Comparison of ENCODE assay signal across 24 cellular contexts in genomic region chr6:14337157-14337556, GRCh38.
DNase-seq lines count a peak whose midpoint lies in the region; ATAC-seq, FAIRE-seq and TF ChIP-seq lines count a peak whose summit lies in the region.
"Had no signal": no experiment of that assay in that cellular context is flagged by ENCODE, and none has a peak within 500 bp of the region (broad histone marks: within the 10 kb centered on the region; RNA-seq: fewer than 3 reads in every experiment).

No MANE protein-coding gene starts in this region.

- no peaks in the 10 kb centered on the region for H4K20me1 ChIP-seq in GM23338 (replicated peaks; ENCODE audit: insufficient read depth)
- no peaks in the 10 kb centered on the region for H4K20me1 ChIP-seq in K562 (replicated peaks; ENCODE audit: control insufficient read depth, insufficient read depth, low read length)
- H4K20me1 ChIP-seq in neural progenitor cell (ENCODE audit: low read depth) = no peaks in the 10 kb centered on the region

- H3K9me3 ChIP-seq in K562 (replicated peaks; ENCODE audit: control insufficient read depth, insufficient read depth, low read depth, low read length) (no peaks in the 10 kb centered on the region), neural progenitor cell (ENCODE audit: low read depth) (no peaks in the 10 kb centered on the region)
- H3K9me3 ChIP-seq: Peyer's patch, sigmoid colon, SJSA1, transverse colon had no signal

- H3K27me3 Mint-ChIP-seq in GM23338 (ENCODE audit: insufficient read depth, low read depth, poor library complexity) (peaks cover 2% of the 10 kb centered on the region), neural progenitor cell (ENCODE audit: insufficient read depth, low read depth) (peaks cover 4% of the 10 kb centered on the region), type B pancreatic cell (no peaks in the 10 kb centered on the region)
- H3K27me3 Mint-ChIP-seq: activated CD4-positive, alpha-beta T cell treated with anti-CD3 and anti-CD28 coated beads, Interleukin-2, amount 10 ng/mL, durations not matched to agents 7 days and 5 days had no signal

- H3K9me3 Mint-ChIP-seq in GM23338 = no peaks in the 10 kb centered on the region
- no peaks in the 10 kb centered on the region for H3K9me3 Mint-ChIP-seq in neural progenitor cell
- no peaks in the 10 kb centered on the region for H3K9me3 Mint-ChIP-seq in type B pancreatic cell
- H3K9me3 Mint-ChIP-seq: endodermal cell had no signal

- H3K27me3 ChIP-seq in GM23338 (ENCODE audit: insufficient read depth) (no peaks in the 10 kb centered on the region), K562 (ENCODE audit: control insufficient read depth in 2 of 2, insufficient read depth in 2 of 2, low read length in 2 of 2) (peaks cover 4 to 11% of the 10 kb centered on the region in 2 experiments; a peak in 3 of 5 replicates), neural progenitor cell (no peaks in the 10 kb centered on the region)
- H3K27me3 ChIP-seq: cardiac muscle cell, Peyer's patch, sigmoid colon, SJSA1, transverse colon had no signal

- no peak overlapping the region for H3K4me2 ChIP-seq in GM23338
- no peak overlapping the region for H3K4me2 ChIP-seq in K562 (ENCODE audit: insufficient read depth, low read length)
- no peak overlapping the region for H3K4me2 ChIP-seq in neural progenitor cell

- H3K79me2 ChIP-seq in GM23338 (replicated peaks; ENCODE audit: insufficient read depth) (no peaks in the 10 kb centered on the region), K562 (ENCODE audit: control insufficient read depth, insufficient read depth, low read length) (no peaks in the 10 kb centered on the region), neural progenitor cell (ENCODE audit: low read depth) (no peaks in the 10 kb centered on the region)

- H3K27ac Mint-ChIP-seq in GM23338 = no peak overlapping the region
- no peak overlapping the region for H3K27ac Mint-ChIP-seq in neural progenitor cell
- no peak overlapping the region for H3K27ac Mint-ChIP-seq in type B pancreatic cell
- H3K27ac Mint-ChIP-seq: activated CD4-positive, alpha-beta T cell treated with anti-CD3 and anti-CD28 coated beads, Interleukin-2, amount 10 ng/mL, durations not matched to agents 7 days and 5 days; activated CD8-positive, alpha-beta memory T cell treated with anti-CD3 and anti-CD28 coated beads, Interleukin-2, amount 10 ng/mL, durations not matched to agents 7 days and 5 days; activated naive CD4-positive, alpha-beta T cell treated with anti-CD3 and anti-CD28 coated beads for 36 hours; CD4-positive, alpha-beta memory T cell; endodermal cell had no signal

- in situ Hi-C loops in K562 (cut with MboI) = no loop called here
- in situ Hi-C loops in GM13977 (cut with MboI; ENCODE audit: low pct_unique_long_range_greater_than_20kb, low sequenced_read_pairs, unreplicated experiment) = no loop called here

- H3K9me2 ChIP-seq in GM23338 (ENCODE audit: insufficient read depth) = peaks cover 12% of the 10 kb centered on the region

- ATAC-seq in GM23338 = no peak
- ATAC-seq in K562 = no peak
- ATAC-seq in HG02610 (IDR thresholded peaks at IDR 0.05; ENCODE audit: unreplicated experiment) = no peak
- ATAC-seq: activated CD8-positive, alpha-beta memory T cell treated with anti-CD3 and anti-CD28 coated beads, Interleukin-2, amount 10 ng/mL, durations not matched to agents 7 days and 5 days had no signal

- FAIRE-seq in K562 (lab: Jason Lieb, UNC) = no peak

- H3K4me3 ChIP-seq in GM23338 (no peak overlapping the region), K562 (no peak overlapping the region), neural progenitor cell (no peak overlapping the region)
- H3K4me3 ChIP-seq: cardiac muscle cell, lung, Peyer's patch, sigmoid colon, SJSA1, transverse colon had no signal

- no peaks in the 10 kb centered on the region for H3K9me1 ChIP-seq in K562 (ENCODE audit: control insufficient read depth, insufficient read depth, low read length)

- POLR2A ChIA-PET in K562 (lab: Yijun Ruan, JAX) = interaction anchor here (0.8 to 1.5 kb wide), 4 partner anchors 9 to 137 kb away, joined by 3 to 6 read pairs (median 4); no protein-coding TSS in a partner anchor

- TF ChIP-seq POLR2A in K562 (conservative IDR thresholded peaks at IDR 0.05) = no peak

- intact Hi-C loops in K562 (cut with micrococcal nuclease) = no loop called here

- WGBS in K562 (ENCODE audit: insufficient coverage, low coverage, missing lambda C conversion rate) = 54% methylated on average over 4 of the region's 4 CpGs

- TF ChIP-seq CTCF in GM23338 (conservative IDR thresholded peaks at IDR 0.05; ENCODE audit: low read depth in 2 of 2) (no peak), K562 (IDR thresholded peaks at IDR 0.05 in 2 of 3, conservative IDR thresholded peaks at IDR 0.05 in 1 of 3; ENCODE audit: insufficient read depth in 2 of 3, low read depth in 1 of 3, low read length in 3 of 3) (no peak), neural progenitor cell (IDR thresholded peaks at IDR 0.05) (no peak), GM13977 (IDR thresholded peaks at IDR 0.05; ENCODE audit: extremely low read depth, insufficient read depth, missing control alignments) (no peak), type B pancreatic cell (conservative IDR thresholded peaks at IDR 0.05) (no peak)

- H3K4me1 ChIP-seq in GM23338 (ENCODE audit: insufficient read depth) (peaks cover 8% of the 10 kb centered on the region), K562 (replicated peaks in 1 of 2; ENCODE audit: control insufficient read depth in 2 of 2, insufficient read depth in 2 of 2, low read length in 2 of 2) (no peaks in the 10 kb centered on the region), neural progenitor cell (no peaks in the 10 kb centered on the region)
- H3K4me1 ChIP-seq: Peyer's patch, SJSA1 had no signal

- H3K4me1 Mint-ChIP-seq in GM23338 = peaks cover 15% of the 10 kb centered on the region
- H3K4me1 Mint-ChIP-seq in neural progenitor cell = no peaks in the 10 kb centered on the region
- no peaks in the 10 kb centered on the region for H3K4me1 Mint-ChIP-seq in type B pancreatic cell (ENCODE audit: unreplicated experiment)
- H3K4me1 Mint-ChIP-seq: activated CD4-positive, alpha-beta T cell treated with anti-CD3 and anti-CD28 coated beads, Interleukin-2, amount 10 ng/mL, durations not matched to agents 7 days and 5 days; activated CD8-positive, alpha-beta memory T cell treated with anti-CD3 and anti-CD28 coated beads, Interleukin-2, amount 10 ng/mL, durations not matched to agents 7 days and 5 days; CD4-positive, alpha-beta memory T cell had no signal

- H3F3A ChIP-seq in GM23338 (replicated peaks; ENCODE audit: low read depth) = no peaks in the 10 kb centered on the region
- H3F3A ChIP-seq in neural progenitor cell (ENCODE audit: low read depth) = no peaks in the 10 kb centered on the region

- no peak for TF ChIP-seq RAD21 in K562 (CRISPR knock-in tag; conservative IDR thresholded peaks at IDR 0.05 in 1 of 2, IDR thresholded peaks at IDR 0.05 in 1 of 2)

- TF ChIP-seq EP300 in K562 (IDR thresholded peaks at IDR 0.05; ENCODE audit: low read length) = no peak

- CTCF ChIA-PET in K562 (lab: Yijun Ruan, JAX; ENCODE audit: low intra/inter-chr PET ratio) = no interaction called here

- H3K36me3 ChIP-seq in GM23338 (ENCODE audit: insufficient read depth) = no peaks in the 10 kb centered on the region
- no peaks in the 10 kb centered on the region for H3K36me3 ChIP-seq in K562 (ENCODE audit: control insufficient read depth, insufficient read depth, low read length)
- H3K36me3 ChIP-seq in neural progenitor cell = no peaks in the 10 kb centered on the region
- H3K36me3 ChIP-seq: cardiac muscle cell, Peyer's patch, sigmoid colon, SJSA1, transverse colon had no signal

- no peak overlapping the region for H3K27ac ChIP-seq in GM23338 (ENCODE audit: low read depth)
- H3K27ac ChIP-seq in K562 (ENCODE audit: extremely low read depth, low read depth, low read length) = no peak overlapping the region
- no peak overlapping the region for H3K27ac ChIP-seq in neural progenitor cell
- H3K27ac ChIP-seq: cardiac muscle cell, Peyer's patch, sigmoid colon, SJSA1, transverse colon, VCaP had no signal

- no TSS peak for BruUV-seq in K562 (replicated peaks; lab: Mats Ljungman, UMichigan)

- no peak overlapping the region for H3K9ac ChIP-seq in K562 (ENCODE audit: insufficient read depth in 1 of 2, low read depth in 2 of 2, low read length in 2 of 2)
- no peak overlapping the region for H3K9ac ChIP-seq in neural progenitor cell

- H3K36me3 Mint-ChIP-seq in GM23338 (ENCODE audit: low read depth) (no peaks in the 10 kb centered on the region), neural progenitor cell (no peaks in the 10 kb centered on the region), type B pancreatic cell (no peaks in the 10 kb centered on the region)
- H3K36me3 Mint-ChIP-seq: activated CD8-positive, alpha-beta memory T cell treated with anti-CD3 and anti-CD28 coated beads, Interleukin-2, amount 10 ng/mL, durations not matched to agents 7 days and 5 days had no signal

- H2AFZ ChIP-seq in GM23338 (peak overlapping the region; percentile 53; the same call in 1 of the 2 replicates), K562 (ENCODE audit: low read depth, low read length) (no peak overlapping the region), neural progenitor cell (replicated peaks) (peak overlapping the region; percentile 4)

- H3K4me3 Mint-ChIP-seq in GM23338 (no peak overlapping the region), neural progenitor cell (no peak overlapping the region), type B pancreatic cell (no peak overlapping the region)
- H3K4me3 Mint-ChIP-seq: activated CD4-positive, alpha-beta T cell treated with anti-CD3 and anti-CD28 coated beads, Interleukin-2, amount 10 ng/mL, durations not matched to agents 7 days and 5 days; activated CD8-positive, alpha-beta memory T cell treated with anti-CD3 and anti-CD28 coated beads, Interleukin-2, amount 10 ng/mL, durations not matched to agents 7 days and 5 days; activated naive CD4-positive, alpha-beta T cell treated with anti-CD3 and anti-CD28 coated beads for 36 hours; CD4-positive, alpha-beta memory T cell; endodermal cell had no signal

- DNase-seq in GM23338 (ENCODE audit: low spot score) = no peak
- peak; percentile 88 for DNase-seq in NOMO-1 treated with DMSO at 0.1 percent for 48 hours (lab: John Stamatoyannopoulos, UW; ENCODE audit: unreplicated experiment)
- no peak for DNase-seq in K562 (ENCODE audit: extremely low read depth in 1 of 4, low spot score in 3 of 4)
- no peak for DNase-seq in neural progenitor cell (ENCODE audit: low spot score)
- no peak for DNase-seq in NCI-H1105 treated with DMSO at 0.1 percent for 48 hours (lab: John Stamatoyannopoulos, UW)
- DNase-seq in GM13977 (ENCODE audit: low spot score) = no peak
- DNase-seq in type B pancreatic cell (ENCODE audit: extremely low spot score, unreplicated experiment) = no peak
- DNase-seq: activated CD4-positive, alpha-beta T cell treated with anti-CD3 and anti-CD28 coated beads, Interleukin-2, amount 10 ng/mL, durations not matched to agents 7 days and 5 days; activated CD8-positive, alpha-beta memory T cell treated with anti-CD3 and anti-CD28 coated beads, Interleukin-2, amount 10 ng/mL, durations not matched to agents 7 days and 5 days; activated naive CD4-positive, alpha-beta T cell treated with anti-CD3 and anti-CD28 coated beads for 36 hours; CD4-positive, alpha-beta memory T cell; endodermal cell; head of caudate nucleus; NCI-H1417 treated with DMSO at 0.1 percent for 48 hours; NCI-H446 treated with DMSO at 0.1 percent for 48 hours; Peyer's patch; sigmoid colon; T-helper 2 cell; transverse colon had no signal

TF ChIP-seq in GM23338, 12 proteins besides CTCF, POLR2A, EP300 and RAD21:
- no peak for TF ChIP-seq ZNF114 (CRISPR knock-in tag; IDR thresholded peaks at IDR 0.05)
